1 cellular context compared by ENCODE assay signal in the genomic region with DNA sequence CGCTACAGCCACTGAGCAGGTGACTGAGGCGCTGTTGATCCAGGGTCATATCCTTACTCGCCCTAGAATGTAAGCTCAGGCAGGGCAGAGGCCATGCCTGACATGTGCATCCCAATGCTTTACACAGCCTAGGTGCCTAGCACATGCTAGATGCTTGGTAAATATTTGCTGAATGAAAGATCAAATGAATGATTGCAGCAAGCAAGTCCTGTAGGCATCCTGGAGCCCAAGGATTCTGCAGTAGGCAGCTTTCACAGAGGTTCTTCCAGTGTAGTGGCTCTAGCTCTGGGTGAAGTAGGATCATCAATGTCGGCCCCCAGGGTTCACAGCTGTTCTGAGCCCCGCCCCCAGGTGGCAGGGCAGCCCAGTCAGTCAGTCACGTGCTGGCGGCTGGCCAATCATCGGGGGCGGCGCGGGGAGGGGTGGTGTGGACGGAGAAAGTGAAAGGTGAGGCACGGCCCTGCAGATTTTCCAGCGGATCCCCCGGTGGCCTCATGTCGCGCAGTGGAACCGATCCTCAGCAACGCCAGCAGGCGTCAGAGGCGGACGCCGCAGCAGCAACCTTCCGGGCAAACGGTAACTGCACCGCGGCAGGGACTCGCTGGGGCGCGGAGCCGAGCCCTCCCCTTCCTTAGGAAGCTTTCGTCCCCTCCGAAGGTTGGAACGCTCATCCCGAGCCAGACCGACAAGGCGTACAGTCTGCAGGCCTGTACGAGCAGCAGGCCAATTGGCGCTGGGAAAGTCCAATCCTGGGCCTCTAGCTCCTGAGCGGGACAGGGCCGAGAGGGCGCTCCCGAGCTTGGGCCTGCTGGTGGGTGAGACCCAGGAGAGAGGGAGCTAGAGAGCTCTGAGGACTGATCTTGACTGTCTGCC.
TF ChIP-seq lines count a peak whose summit lies in the region.

Gene GALT (plus strand): TSS at position 465 of the 873 bp plus-strand sequence. CDS start 30 bp downstream, at position 495.

TF ChIP-seq in K562, 482 proteins besides CTCF, POLR2A, EP300 and RAD21 (continued from another document):
- TF ChIP-seq ZBTB5 (IDR thresholded peaks at IDR 0.05) (no peak), YY1 (IDR thresholded peaks at IDR 0.05; ENCODE audit: borderline replicate concordance in 1 of 3, control insufficient read depth in 1 of 3, extremely low read depth in 1 of 3, insufficient read depth in 3 of 3, insufficient read length in 1 of 3, insufficient replicate concordance in 2 of 3, low read depth in 1 of 3, low read length in 2 of 3) (peak in 2 of 3 experiments; percentile 56 to 62), ETV6 (IDR thresholded peaks at IDR 0.05; ENCODE audit: borderline replicate concordance in 1 of 2, low read depth in 2 of 2, low read length in 1 of 2) (no peak), ETV6 (CRISPR knock-in tag; IDR thresholded peaks at IDR 0.05; ENCODE audit: borderline replicate concordance) (no peak), TAF9B (IDR thresholded peaks at IDR 0.05; ENCODE audit: partially characterized antibody) (peak; percentile 47), MAX (CRISPR knock-in tag; IDR thresholded peaks at IDR 0.05) (peak; percentile 84), ZNF408 (CRISPR knock-in tag; IDR thresholded peaks at IDR 0.05; ENCODE audit: low read depth) (no peak), NCOA4 (IDR thresholded peaks at IDR 0.05; ENCODE audit: partially characterized antibody) (no peak), ARHGAP35 (IDR thresholded peaks at IDR 0.05; ENCODE audit: partially characterized antibody) (no peak), ARID3A (IDR thresholded peaks at IDR 0.05; ENCODE audit: borderline replicate concordance, low read depth, low read length) (no peak), BCOR (IDR thresholded peaks at IDR 0.05) (peak; percentile 48; the same call in 1 of the 2 replicates), CEBPG (CRISPR knock-in tag; IDR thresholded peaks at IDR 0.05) (no peak), CEBPG (tag; conservative IDR thresholded peaks at IDR 0.05 in 1 of 2, IDR thresholded peaks at IDR 0.05 in 1 of 2) (no peak), ZNF507 (tag; conservative IDR thresholded peaks at IDR 0.05) (no peak), PML (IDR thresholded peaks at IDR 0.05; ENCODE audit: low read length) (no peak), SMARCB1 (IDR thresholded peaks at IDR 0.05; ENCODE audit: insufficient read length, low read depth) (no peak), ZNF277 (CRISPR knock-in tag; IDR thresholded peaks at IDR 0.05; ENCODE audit: borderline replicate concordance) (no peak), THRAP3 (IDR thresholded peaks at IDR 0.05; ENCODE audit: borderline replicate concordance) (no peak), CLOCK (CRISPR knock-in tag; IDR thresholded peaks at IDR 0.05; ENCODE audit: borderline replicate concordance) (no peak), TEAD2 (tag; IDR thresholded peaks at IDR 0.05) (no peak)
- TF ChIP-seq, protein P1, sequence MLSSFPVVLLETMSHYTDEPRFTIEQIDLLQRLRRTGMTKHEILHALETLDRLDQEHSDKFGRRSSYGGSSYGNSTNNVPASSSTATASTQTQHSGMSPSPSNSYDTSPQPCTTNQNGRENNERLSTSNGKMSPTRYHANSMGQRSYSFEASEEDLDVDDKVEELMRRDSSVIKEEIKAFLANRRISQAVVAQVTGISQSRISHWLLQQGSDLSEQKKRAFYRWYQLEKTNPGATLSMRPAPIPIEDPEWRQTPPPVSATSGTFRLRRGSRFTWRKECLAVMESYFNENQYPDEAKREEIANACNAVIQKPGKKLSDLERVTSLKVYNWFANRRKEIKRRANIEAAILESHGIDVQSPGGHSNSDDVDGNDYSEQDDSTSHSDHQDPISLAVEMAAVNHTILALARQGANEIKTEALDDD (IDR thresholded peaks at IDR 0.05): no peak
